9 cellular contexts compared by ENCODE assay signal in genomic region chr12:69644516-69644915, GRCh38. TPM values are rescaled to one million over a fixed set of nuclear protein-coding genes. Genes with fewer than 3 reads are reported as not detected.
"Had no signal": no experiment of that assay in that cellular context is flagged by ENCODE, and none has a peak within 500 bp of the region (broad histone marks: within the 10 kb centered on the region; RNA-seq: fewer than 3 reads in every experiment).

No MANE protein-coding gene starts in this region.

- ATAC-seq: GM23338, K562 had no signal

- DNase-seq: H9, HCEC 1CT, HFFc6, KG1 had no signal

- H3K4me3 ChIP-seq: GM23338, K562 had no signal

- H3K27ac Mint-ChIP-seq: GM23338, H9, HFFc6 had no signal

- H3K9me3 Mint-ChIP-seq: GM23338, H9, HFFc6 had no signal

- H3K4me2 ChIP-seq: GM23338 had no signal

- H3K4me1 Mint-ChIP-seq: GM23338, H9 had no signal

- H3K4me3 Mint-ChIP-seq: GM23338, H9, HFFc6 had no signal

RNA-seq across cellular contexts. Expression of gene LRRC10, which starts 33.8 kb away (rescaled TPM):
- total RNA-seq: GM23338, H1, H9, HFFc6, HT-29, IMR-90, K562 had no signal
- polyA plus RNA-seq: GM23338, H1, IMR-90 had no signal

RNA-seq across cellular contexts. Expression of gene BEST3, which starts 54.6 kb away (rescaled TPM):
- total RNA-seq: GM23338, HT-29, K562 had no signal
- polyA plus RNA-seq: GM23338, H1 had no signal
